In genomic region chr12:102093319-102093718, GRCh38 we compare ENCODE assay signal across 25 cellular contexts. TPM values are rescaled to one million over a fixed set of nuclear protein-coding genes. Genes with fewer than 3 reads are reported as not detected.
A peak's percentile ranks its signal among the peaks of the same experiment; 100 is the strongest.
DNase-seq lines count a peak whose midpoint lies in the region; ATAC-seq and TF ChIP-seq lines count a peak whose summit lies in the region.
"Had no signal": no experiment of that assay in that cellular context is flagged by ENCODE, and none has a peak within 500 bp of the region (broad histone marks: within the 10 kb centered on the region; RNA-seq: fewer than 3 reads in every experiment).

No MANE protein-coding gene starts in this region.

- ATAC-seq in IMR-90 (ENCODE audit: low read depth): peak; percentile 76
- no peak for ATAC-seq in activated T-cell treated with anti-CD3 and anti-CD28 coated beads, Interleukin-2, amount 50 U/mL, for 72 hours (replicated peaks in 1 of 2)
- ATAC-seq in gastrocnemius medialis: no peak
- ATAC-seq: activated CD4-positive, alpha-beta T cell treated with anti-CD3 and anti-CD28 coated beads for 36 hours; activated T-helper 17 cell treated with anti-CD3 and anti-CD28 coated beads, Interleukin-2, amount 50 U/mL, for 72 hours; Right ventricle myocardium inferior had no signal

- in situ Hi-C loops in IMR-90 (cut with MboI; ENCODE audit: low sequenced_read_pairs): no loop called here
- in situ Hi-C loops in gastrocnemius medialis (cut with MboI; ENCODE audit: low sequenced_read_pairs in 4 of 4): no loop called here

- peaks cover 4% of the 10 kb centered on the region for H3K36me3 ChIP-seq in IMR-90 (ENCODE audit: control insufficient read depth, insufficient read depth, low read length)
- peaks cover 7 to 31% of the 10 kb centered on the region in 2 experiments for H3K36me3 ChIP-seq in mesenchymal stem cell (ENCODE audit: control insufficient read depth in 1 of 2, insufficient read depth in 2 of 2, low read depth in 1 of 2, low read length in 2 of 2)
- peaks cover 0 to 7% of the 10 kb centered on the region in 2 donors for H3K36me3 ChIP-seq in gastrocnemius medialis
- H3K36me3 ChIP-seq: prostate gland had no signal

- no peak overlapping the region for H2AK9ac ChIP-seq in IMR-90 (replicated peaks; ENCODE audit: low read depth, low read length, poor library complexity)

- H2BK12ac ChIP-seq in mesenchymal stem cell (ENCODE audit: low read length in 2 of 2): no peak overlapping the region

- H3K27me3 ChIP-seq in IMR-90 (ENCODE audit: control insufficient read depth, insufficient read depth, low read length) (no peaks in the 10 kb centered on the region), mesenchymal stem cell (ENCODE audit: control insufficient read depth in 1 of 2, insufficient read depth in 1 of 2, low read length in 2 of 2) (no peaks in the 10 kb centered on the region), gastrocnemius medialis (no peaks in the 10 kb centered on the region)
- H3K27me3 ChIP-seq: BLaER1, MG63, stomach had no signal

- CTCF ChIA-PET in IMR-90 (lab: Yijun Ruan, JAX): no interaction called here

- no peak overlapping the region for H2AFZ ChIP-seq in IMR-90 (replicated peaks; ENCODE audit: low read length, poor library complexity)
- H2AFZ ChIP-seq in mesenchymal stem cell (ENCODE audit: low read depth, low read length): no peak overlapping the region

- TF ChIP-seq RAD21 in IMR-90 (IDR thresholded peaks at IDR 0.05; ENCODE audit: low read length): no peak

- H3K4me1 Mint-ChIP-seq in activated T-cell treated with anti-CD3 and anti-CD28 coated beads, Interleukin-2, amount 50 U/mL, for 72 hours (ENCODE audit: low read depth): no peaks in the 10 kb centered on the region
- H3K4me1 Mint-ChIP-seq: activated T-helper 17 cell treated with anti-CD3 and anti-CD28 coated beads, Interleukin-2, amount 50 U/mL, for 72 hours; nephron progenitor cell had no signal

- H3K4me3 ChIP-seq in IMR-90 (ENCODE audit: insufficient read depth, low read depth, low read length) (no peak overlapping the region), mesenchymal stem cell (ENCODE audit: insufficient read depth in 1 of 2, low read depth in 1 of 2, low read length in 2 of 2) (no peak overlapping the region), gastrocnemius medialis (no peak overlapping the region)
- H3K4me3 ChIP-seq: BLaER1, MG63, prostate gland, skin epidermis, stomach had no signal

- H3K4ac ChIP-seq in IMR-90 (ENCODE audit: low read depth, low read length) (no peak overlapping the region; the same call in 1 of the 2 replicates), mesenchymal stem cell (ENCODE audit: low read depth in 1 of 2, low read length in 2 of 2) (no peak overlapping the region)

- no peaks in the 10 kb centered on the region for H3K9me3 ChIP-seq in IMR-90 (ENCODE audit: control insufficient read depth, insufficient read depth, low read length)
- peaks cover 3% of the 10 kb centered on the region for H3K9me3 ChIP-seq in mesenchymal stem cell (ENCODE audit: control insufficient read depth, low read length)
- no peaks in the 10 kb centered on the region for H3K9me3 ChIP-seq in gastrocnemius medialis
- H3K9me3 ChIP-seq: MG63, prostate gland had no signal

- H3K9ac ChIP-seq in IMR-90 (ENCODE audit: low read depth, low read length) (no peak overlapping the region), mesenchymal stem cell (ENCODE audit: low read length) (peak overlapping the region; percentile 58)
- H3K9ac ChIP-seq: BLaER1 had no signal

- H4K8ac ChIP-seq in IMR-90 (ENCODE audit: low read depth in 2 of 2, low read length in 2 of 2) (peak overlapping the region in 1 of 2 experiments; percentile 53; a peak in 1 of 4 replicates), mesenchymal stem cell (ENCODE audit: low read length) (no peak overlapping the region)

- H4K5ac ChIP-seq in IMR-90 (ENCODE audit: low read depth, low read length): no peak overlapping the region

- H4K20me1 ChIP-seq in IMR-90 (ENCODE audit: insufficient read depth, low read length): no peaks in the 10 kb centered on the region
- H4K20me1 ChIP-seq: BLaER1 had no signal

- H3K4me3 Mint-ChIP-seq in activated T-cell treated with anti-CD3 and anti-CD28 coated beads, Interleukin-2, amount 50 U/mL, for 72 hours: no peak overlapping the region
- H3K4me3 Mint-ChIP-seq: activated CD4-positive, alpha-beta T cell treated with anti-CD3 and anti-CD28 coated beads for 36 hours; activated naive CD8-positive, alpha-beta T cell treated with anti-CD3 and anti-CD28 coated beads for 36 hours; activated T-helper 17 cell treated with anti-CD3 and anti-CD28 coated beads, Interleukin-2, amount 50 U/mL, for 72 hours; nephron progenitor cell; type B pancreatic cell had no signal

- H3K18ac ChIP-seq in IMR-90 (ENCODE audit: low read depth, low read length): peak overlapping the region; percentile 81; the same call in 1 of the 2 replicates
- no peak overlapping the region for H3K18ac ChIP-seq in mesenchymal stem cell (ENCODE audit: low read depth in 1 of 2, low read length in 2 of 2)

- H3K79me1 ChIP-seq in IMR-90 (ENCODE audit: low read depth in 1 of 2, low read length in 2 of 2): peaks cover 0 to 9% of the 10 kb centered on the region in 2 experiments; a peak in 1 of 4 replicates
- peaks cover 2% of the 10 kb centered on the region for H3K79me1 ChIP-seq in mesenchymal stem cell (replicated peaks; ENCODE audit: low read length, poor library complexity, severe bottlenecking)

- H2BK120ac ChIP-seq in IMR-90 (ENCODE audit: low read depth, low read length) (0 out of 2 replicates have a peak overlapping the region, but pooled peaks have one; percentile 38), mesenchymal stem cell (ENCODE audit: low read depth, low read length) (no peak overlapping the region)

- no peak overlapping the region for H2BK20ac ChIP-seq in IMR-90 (ENCODE audit: low read depth, low read length)

- H3K27ac ChIP-seq in IMR-90 (ENCODE audit: insufficient read depth, low read length) (peak overlapping the region; percentile 69; the same call in 1 of the 2 replicates), mesenchymal stem cell (ENCODE audit: low read length, poor library complexity, severe bottlenecking) (no peak overlapping the region), gastrocnemius medialis (no peak overlapping the region)
- H3K27ac ChIP-seq: BLaER1, prostate gland had no signal

- H3K9me3 Mint-ChIP-seq in activated T-cell treated with anti-CD3 and anti-CD28 coated beads, Interleukin-2, amount 50 U/mL, for 72 hours: no peaks in the 10 kb centered on the region
- H3K9me3 Mint-ChIP-seq: activated naive CD8-positive, alpha-beta T cell treated with anti-CD3 and anti-CD28 coated beads for 36 hours; activated T-helper 17 cell treated with anti-CD3 and anti-CD28 coated beads, Interleukin-2, amount 50 U/mL, for 72 hours had no signal

- peaks cover 3% of the 10 kb centered on the region; the same call in 1 of the 2 replicates for H3K4me1 ChIP-seq in IMR-90 (ENCODE audit: control insufficient read depth, insufficient read depth, low read length)
- no peaks in the 10 kb centered on the region for H3K4me1 ChIP-seq in mesenchymal stem cell (ENCODE audit: control insufficient read depth, insufficient read depth, low read depth, low read length)
- peaks cover 0 to 20% of the 10 kb centered on the region in 2 donors for H3K4me1 ChIP-seq in gastrocnemius medialis
- H3K4me1 ChIP-seq: stomach had no signal

- no peaks in the 10 kb centered on the region for H3K27me3 Mint-ChIP-seq in activated T-cell treated with anti-CD3 and anti-CD28 coated beads, Interleukin-2, amount 50 U/mL, for 72 hours (ENCODE audit: low read depth)
- H3K27me3 Mint-ChIP-seq: activated CD4-positive, alpha-beta T cell treated with anti-CD3 and anti-CD28 coated beads for 36 hours; activated naive CD8-positive, alpha-beta T cell treated with anti-CD3 and anti-CD28 coated beads for 36 hours; activated T-helper 17 cell treated with anti-CD3 and anti-CD28 coated beads, Interleukin-2, amount 50 U/mL, for 72 hours; type B pancreatic cell had no signal

- H3K23ac ChIP-seq in IMR-90 (ENCODE audit: low read depth, low read length): no peak overlapping the region
- no peak overlapping the region for H3K23ac ChIP-seq in mesenchymal stem cell (ENCODE audit: low read length in 2 of 2)

- H3K36me3 Mint-ChIP-seq in activated T-cell treated with anti-CD3 and anti-CD28 coated beads, Interleukin-2, amount 50 U/mL, for 72 hours (ENCODE audit: insufficient read depth in 2 of 2): peaks cover 2 to 12% of the 10 kb centered on the region in 2 donors

- no peaks in the 10 kb centered on the region for H3K9me1 ChIP-seq in IMR-90 (ENCODE audit: insufficient read depth, low read length)

- H3K27ac Mint-ChIP-seq in activated T-cell treated with anti-CD3 and anti-CD28 coated beads, Interleukin-2, amount 50 U/mL, for 72 hours: no peak overlapping the region
- H3K27ac Mint-ChIP-seq: activated CD4-positive, alpha-beta T cell treated with anti-CD3 and anti-CD28 coated beads for 36 hours; activated naive CD8-positive, alpha-beta T cell treated with anti-CD3 and anti-CD28 coated beads for 36 hours; activated T-helper 17 cell treated with anti-CD3 and anti-CD28 coated beads, Interleukin-2, amount 50 U/mL, for 72 hours; nephron progenitor cell; type B pancreatic cell had no signal

- H4K91ac ChIP-seq in IMR-90 (ENCODE audit: insufficient read depth, low read depth, low read length): no peak overlapping the region
- no peak overlapping the region for H4K91ac ChIP-seq in mesenchymal stem cell (ENCODE audit: low read length)

- no peak overlapping the region for H3K14ac ChIP-seq in IMR-90 (replicated peaks; ENCODE audit: low read depth, low read length)
- no peak overlapping the region for H3K14ac ChIP-seq in mesenchymal stem cell (ENCODE audit: low read length in 2 of 2)

- peak overlapping the region; percentile 87 for H2BK5ac ChIP-seq in IMR-90 (ENCODE audit: low read depth, low read length, poor library complexity, severe bottlenecking)
- no peak overlapping the region for H2BK5ac ChIP-seq in mesenchymal stem cell (ENCODE audit: low read depth, low read length, poor library complexity, severe bottlenecking)

- no TSS peak for BruUV-seq in IMR-90 (replicated peaks; lab: Mats Ljungman, UMichigan)

- DNase-seq in AG08395 (ENCODE audit: low spot score) (peak; percentile 31), IMR-90 (peak; percentile 58), dedifferentiated amniotic fluid mesenchymal stem cell (ENCODE audit: extremely low spot score) (peak; percentile 63), mesenchymal stem cell (peak; percentile 39), pons (ENCODE audit: low spot score) (no peak), gastrocnemius medialis (no peak)
- DNase-seq in activated naive CD4-positive, alpha-beta T cell treated with Interleukin-2 at 50 U/mL for 16 hours: no peak
- DNase-seq in activated T-cell treated with anti-CD3 and anti-CD28 coated beads, Interleukin-2, amount 50 U/mL, for 72 hours: no peak
- DNase-seq: 8988T; activated CD4-positive, alpha-beta T cell treated with anti-CD3 and anti-CD28 coated beads for 36 hours; activated naive CD8-positive, alpha-beta T cell treated with anti-CD3 and anti-CD28 coated beads for 36 hours; Calu3; MG63; NCI-H1436 treated with DMSO at 0.1 percent for 48 hours; NCI-H2171 treated with DMSO at 0.1 percent for 48 hours; nephron progenitor cell; stimulated activated CD4-positive, alpha-beta T cell treated with anti-CD3 and anti-CD28 coated beads, Interleukin-4, amount 100 ng/mL, for 1 hour; stomach; T-helper 1 cell had no signal

- H3K56ac ChIP-seq in IMR-90 (ENCODE audit: extremely low read depth, insufficient read depth, low read length): no peak overlapping the region

- POLR2A ChIA-PET in IMR-90 (lab: Charles Lee; ENCODE audit: unreplicated experiment): no interaction called here

- TF ChIP-seq CTCF in IMR-90 (conservative IDR thresholded peaks at IDR 0.05; ENCODE audit: low read depth, low read length): no peak
- TF ChIP-seq CTCF in gastrocnemius medialis (IDR thresholded peaks at IDR 0.05 in 4 of 5, conservative IDR thresholded peaks at IDR 0.05 in 1 of 5): no peak

- no peak overlapping the region for H2BK15ac ChIP-seq in IMR-90 (ENCODE audit: low read depth, low read length)
- no peak overlapping the region for H2BK15ac ChIP-seq in mesenchymal stem cell (ENCODE audit: low read depth, poor library complexity, severe bottlenecking)

- H2AK5ac ChIP-seq in IMR-90 (ENCODE audit: low read depth, low read length) (no peak overlapping the region), mesenchymal stem cell (ENCODE audit: low read length, severe bottlenecking) (no peak overlapping the region)

- intact Hi-C loops in IMR-90 (cut with micrococcal nuclease) (loop anchor here (10.0 kb wide), 1 partner anchor 319 kb away; no protein-coding TSS in a partner anchor), gastrocnemius medialis (cut with DNase I; ENCODE audit: low total_unique reads) (no loop called here)

- peak overlapping the region; percentile 56 for H3K4me2 ChIP-seq in IMR-90 (ENCODE audit: low read depth, low read length)
- no peak overlapping the region for H3K4me2 ChIP-seq in mesenchymal stem cell (ENCODE audit: low read length, poor library complexity, severe bottlenecking)
- H3K4me2 ChIP-seq: BLaER1 had no signal

- dilution Hi-C loops in IMR-90 (cut with HindIII; ENCODE audit: low sequenced_read_pairs, unreplicated experiment): no loop called here

- TF ChIP-seq POLR2A in IMR-90 (IDR thresholded peaks at IDR 0.05; ENCODE audit: low read depth, low read length) (no peak), gastrocnemius medialis (IDR thresholded peaks at IDR 0.05) (no peak)

RNA-seq across cellular contexts. Expression of gene NUP37, which starts 26.6 kb away (rescaled TPM):
- 55.0 and 71.9 TPM in 2 replicates for total RNA-seq in IMR-90 (2012; rRNA removed)
- polyA plus RNA-seq in IMR-90 (2012; rRNA removed): 28.4 and 41.1 TPM in 2 replicates
- 5.5 and 8.4 TPM in 2 replicates for polyA plus RNA-seq in IMR-90 (2012; cell fraction: cytosol; rRNA removed)
- polyA plus RNA-seq in IMR-90 (2012; cell fraction: nucleus; rRNA removed; ENCODE audit: low replicate concordance): 2.2 and 18.7 TPM in 2 replicates
- polyA plus RNA-seq in mesenchymal stem cell (2013, experiment 1 of 2): 26.9 TPM
- polyA plus RNA-seq in mesenchymal stem cell (2013, experiment 2 of 2): 27.4 TPM
- 100 to 1,000 TPM in 1 of 2 donors, 10 to 100 TPM in 1; 95.2 to 129 TPM for total RNA-seq in activated T-cell treated with anti-CD3 and anti-CD28 coated beads, Interleukin-2, amount 50 U/mL, for 72 hours
- 10 to 100 TPM; 11.6 to 26.6 (median 19.2) TPM for total RNA-seq in gastrocnemius medialis

RNA-seq across cellular contexts. Expression of gene PARPBP, which starts 26.7 kb away (rescaled TPM):
- total RNA-seq in IMR-90 (2012; rRNA removed) (7.2 and 15.6 TPM in 2 replicates), gastrocnemius medialis (1 to 10 TPM in 2 of 4 donors, under 1 TPM in 2; 0.31 to 3.1 (median 0.89) TPM)
- polyA plus RNA-seq in IMR-90 (2012; rRNA removed): 3.0 and 4.8 TPM in 2 replicates
- 0.44 and 1.1 TPM in 2 replicates for polyA plus RNA-seq in IMR-90 (2012; cell fraction: cytosol; rRNA removed)
- polyA plus RNA-seq in IMR-90 (2012; cell fraction: nucleus; rRNA removed; ENCODE audit: low replicate concordance): 0.71 and 4.1 TPM in 2 replicates
- 2.6 TPM for polyA plus RNA-seq in mesenchymal stem cell (2013, experiment 1 of 2)
- polyA plus RNA-seq in mesenchymal stem cell (2013, experiment 2 of 2): 2.5 TPM
- 10 to 100 TPM; 17.7 to 19.1 TPM for total RNA-seq in activated T-cell treated with anti-CD3 and anti-CD28 coated beads, Interleukin-2, amount 50 U/mL, for 72 hours

RNA-seq across cellular contexts. Expression of gene WASHC3, which starts 31.5 kb away (rescaled TPM):
- total RNA-seq in IMR-90 (2012; rRNA removed) (82.8 and 87.1 TPM in 2 replicates), gastrocnemius medialis (10 to 100 TPM; 44.2 to 81.8 (median 62.2) TPM)
- 52.7 and 54.8 TPM in 2 replicates for polyA plus RNA-seq in IMR-90 (2012; rRNA removed)
- 16.0 and 23.8 TPM in 2 replicates for polyA plus RNA-seq in IMR-90 (2012; cell fraction: cytosol; rRNA removed)
- polyA plus RNA-seq in IMR-90 (2012; cell fraction: nucleus; rRNA removed; ENCODE audit: low replicate concordance): 5.5 and 36.4 TPM in 2 replicates
- polyA plus RNA-seq in mesenchymal stem cell (2013, experiment 1 of 2): 81.2 TPM
- 80.6 TPM for polyA plus RNA-seq in mesenchymal stem cell (2013, experiment 2 of 2)
- 10 to 100 TPM; 56.6 to 66.1 TPM for total RNA-seq in activated T-cell treated with anti-CD3 and anti-CD28 coated beads, Interleukin-2, amount 50 U/mL, for 72 hours

Comparison
In these comparisons a context has a peak if more than half of its experiments do, and no peak if none do; other contexts are left out.
1. DNase-seq: peak in AG08395 (single experiment), IMR-90 (single experiment), dedifferentiated amniotic fluid mesenchymal stem cell (single experiment) and mesenchymal stem cell (single experiment); none in activated naive CD4-positive, alpha-beta T cell treated with Interleukin-2 at 50 U/mL for 16 hours (single experiment), activated T-cell treated with anti-CD3 and anti-CD28 coated beads, Interleukin-2, amount 50 U/mL, for 72 hours (0 of 2), pons (single experiment) and gastrocnemius medialis (0 of 2).